ENCODE assay signal across 8 cellular contexts in genomic region chr10:89414146-89414878, GRCh38. TPM values are rescaled to one million over a fixed set of nuclear protein-coding genes. Genes with fewer than 3 reads are reported as not detected.
DNase-seq lines count a peak whose midpoint lies in the region; ATAC-seq, FAIRE-seq and TF ChIP-seq lines count a peak whose summit lies in the region.

A gene with protein sequence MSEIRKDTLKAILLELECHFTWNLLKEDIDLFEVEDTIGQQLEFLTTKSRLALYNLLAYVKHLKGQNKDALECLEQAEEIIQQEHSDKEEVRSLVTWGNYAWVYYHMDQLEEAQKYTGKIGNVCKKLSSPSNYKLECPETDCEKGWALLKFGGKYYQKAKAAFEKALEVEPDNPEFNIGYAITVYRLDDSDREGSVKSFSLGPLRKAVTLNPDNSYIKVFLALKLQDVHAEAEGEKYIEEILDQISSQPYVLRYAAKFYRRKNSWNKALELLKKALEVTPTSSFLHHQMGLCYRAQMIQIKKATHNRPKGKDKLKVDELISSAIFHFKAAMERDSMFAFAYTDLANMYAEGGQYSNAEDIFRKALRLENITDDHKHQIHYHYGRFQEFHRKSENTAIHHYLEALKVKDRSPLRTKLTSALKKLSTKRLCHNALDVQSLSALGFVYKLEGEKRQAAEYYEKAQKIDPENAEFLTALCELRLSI (plus strand): TSS chr10:89414568. CDS start chr10:89414799, 231 bp downstream.

- TF ChIP-seq POLR2A in H1 (IDR thresholded peaks at IDR 0.05; ENCODE audit: control extremely low read depth in 1 of 2, low read depth in 2 of 2, low read length in 2 of 2) = peak; percentile 46 to 66

- H3K36me3 ChIP-seq in H1 (ENCODE audit: control insufficient read depth in 2 of 4, insufficient read depth in 4 of 4, low read length in 3 of 4) = no peaks in the 10 kb centered on the region; a peak in 1 of 8 replicates

- H4K8ac ChIP-seq in H1 (ENCODE audit: extremely low read depth, insufficient read depth, low read length) = peak within 1 kb of the TSS; percentile 78

- peak within 1 kb of the TSS; percentile 82 to 85 for H3K4me2 ChIP-seq in H1 (ENCODE audit: insufficient read depth in 1 of 2, low read depth in 2 of 2, low read length in 2 of 2)

- H3K23me2 ChIP-seq in H1 (ENCODE audit: low read depth, low read length) = peaks cover 6% of the 10 kb centered on the region; the same call in 1 of the 2 replicates

- H3K27me3 ChIP-seq in H1 (replicated peaks in 1 of 4; ENCODE audit: control insufficient read depth in 3 of 4, extremely low read depth in 1 of 4, insufficient read depth in 3 of 4, low read length in 3 of 4) = peaks cover 0 to 20% (median 15%) of the 10 kb centered on the region in 4 experiments; a peak in 6 of 7 replicates

- 0 out of 2 replicates have a peak within 1 kb of the TSS, but pooled peaks have one; percentile 67 for H2BK15ac ChIP-seq in H1 (ENCODE audit: low read length)

- peak; percentile 85 for DNase-seq in Ammon's horn (ENCODE audit: low spot score)
- peak; percentile 65 for DNase-seq in NCI-H82 (lab: John Stamatoyannopoulos, UW)
- peak; percentile 32 to 38 for DNase-seq in activated CD8-positive, alpha-beta memory T cell treated with anti-CD3 and anti-CD28 coated beads for 4 hours (ENCODE audit: low read depth in 2 of 2)
- no peak for DNase-seq in H1 (ENCODE audit: low read depth in 1 of 2, low spot score in 2 of 2)
- peak; percentile 79 for DNase-seq in medulla oblongata (ENCODE audit: extremely low spot score)
- DNase-seq in stimulated activated CD4-positive, alpha-beta T cell treated with anti-CD3 and anti-CD28 coated beads, TNF-alpha, amount 100 ng/mL, for 48 hours (ENCODE audit: low read depth in 3 of 3) = peak in 2 of 3 donors; percentile 40 to 41

- H2BK120ac ChIP-seq in H1 (replicated peaks; ENCODE audit: low read depth, low read length) = no peak within 1 kb of the TSS

- TF ChIP-seq EP300 in H1 (IDR thresholded peaks at IDR 0.05; ENCODE audit: borderline replicate concordance in 1 of 2, low read depth in 2 of 2, low read length in 2 of 2) = no peak

- peak within 1 kb of the TSS; percentile 71 for H3K18ac ChIP-seq in H1 (ENCODE audit: extremely low read depth, low read length)

- H2AK5ac ChIP-seq in H1 (ENCODE audit: low read depth, low read length) = no peak within 1 kb of the TSS

- H2BK12ac ChIP-seq in H1 (ENCODE audit: low read depth, low read length) = peak within 1 kb of the TSS; percentile 75

- H4K5ac ChIP-seq in H1 (ENCODE audit: insufficient read length, low read depth, low read length) = no peak within 1 kb of the TSS

- no peak within 1 kb of the TSS for H3K27ac ChIP-seq in H1 (ENCODE audit: low read depth, low read length)

- H3K9me3 ChIP-seq in H1 (ENCODE audit: insufficient read depth in 2 of 2, low read depth in 1 of 2, low read length in 1 of 2) = no peaks in the 10 kb centered on the region

- H3K14ac ChIP-seq in H1 (ENCODE audit: insufficient read length) = no peak within 1 kb of the TSS

- TF ChIP-seq CTCF in H1 (IDR thresholded peaks at IDR 0.05; ENCODE audit: control extremely low read depth in 1 of 3, insufficient read depth in 1 of 3, low read depth in 1 of 3, low read length in 3 of 3) = peak in 1 of 3 experiments; percentile 6; a peak in 1 of 4 replicates

- CTCF ChIA-PET in H1 (lab: Charles Lee; ENCODE audit: partially characterized antibody) = interaction anchor here (0.7 to 1.4 kb wide), 7 partner anchors 10 to 158 kb away, joined by 3 read pairs; no protein-coding TSS in a partner anchor

- 0 out of 4 replicates have a peak, but pooled peaks of 1 of the 2 experiments have one; percentile 0 for TF ChIP-seq RAD21 in H1 (IDR thresholded peaks at IDR 0.05 in 1 of 2, conservative IDR thresholded peaks at IDR 0.05 in 1 of 2; ENCODE audit: low read depth in 2 of 2, low read length in 2 of 2)

- H2BK20ac ChIP-seq in H1 (ENCODE audit: low read length) = no peak within 1 kb of the TSS

- H3K79me1 ChIP-seq in H1 (ENCODE audit: low read depth, low read length) = no peaks in the 10 kb centered on the region

- H3K4me1 ChIP-seq in H1 (replicated peaks in 1 of 4; ENCODE audit: control insufficient read depth in 3 of 4, insufficient read depth in 4 of 4, low read length in 3 of 4) = peaks cover 0 to 10% (median 3%) of the 10 kb centered on the region in 4 experiments; a peak in 6 of 7 replicates

- FAIRE-seq in H1 (lab: Jason Lieb, UNC) = no peak

- H3K79me2 ChIP-seq in H1 (ENCODE audit: control insufficient read depth in 1 of 2, insufficient read depth in 2 of 2, low read length in 2 of 2) = no peaks in the 10 kb centered on the region

- peak within 1 kb of the TSS; percentile 8; the same call in 1 of the 2 replicates for H2BK5ac ChIP-seq in H1 (ENCODE audit: low read depth, low read length)

- H3K4ac ChIP-seq in H1 (replicated peaks; ENCODE audit: insufficient read length, low read depth, low read length) = no peak within 1 kb of the TSS

- H4K20me1 ChIP-seq in H1 (replicated peaks in 1 of 2; ENCODE audit: control insufficient read depth in 1 of 2, insufficient read depth in 2 of 2, low read length in 2 of 2) = no peaks in the 10 kb centered on the region

- 2% methylated on average over 48 of the region's 48 CpGs; no CpG with 5 or more reads in 1 of the 2 experiments for WGBS in H1 (ENCODE audit: extremely low coverage in 1 of 2, insufficient coverage in 1 of 2, insufficient read length in 1 of 2, insufficient replicate concordance in 2 of 2, low coverage in 1 of 2, low lambda C conversion rate in 2 of 2, missing lambda C conversion rate in 1 of 2), 2 experiments

- peak within 1 kb of the TSS; percentile 14 for H3K56ac ChIP-seq in H1 (replicated peaks; ENCODE audit: insufficient read length, low read depth, low read length)

- peak within 1 kb of the TSS; percentile 91 for H2AFZ ChIP-seq in H1 (ENCODE audit: low read length)

- H3K4me3 ChIP-seq in H1 (ENCODE audit: extremely low read depth in 1 of 4, insufficient read depth in 2 of 4, low read depth in 3 of 4, low read length in 4 of 4) = peak within 1 kb of the TSS; percentile 78 to 82 (median 80)

- POLR2A ChIA-PET in H1 (lab: Charles Lee; ENCODE audit: partially characterized antibody) = interaction anchor here (0.8 to 1.8 kb wide), 3 partner anchors 8 to 113 kb away, joined by 3 to 7 read pairs (median 3); partner anchors contain the start of gene IFIT2

- peak; percentile 86 for ATAC-seq in GM19035 (IDR thresholded peaks at IDR 0.05; ENCODE audit: unreplicated experiment)
- ATAC-seq in HG03280 (IDR thresholded peaks at IDR 0.05; ENCODE audit: unreplicated experiment) = peak; percentile 69

- H4K91ac ChIP-seq in H1 (replicated peaks; ENCODE audit: insufficient read length, low read length) = no peak within 1 kb of the TSS

- peak within 1 kb of the TSS in 3 of 4 experiments; percentile 64 to 89 (median 72); a peak in 6 of 7 replicates for H3K9ac ChIP-seq in H1 (replicated peaks in 1 of 4; ENCODE audit: extremely low read depth in 1 of 4, low read depth in 3 of 4, low read length in 3 of 4)

- H3K23ac ChIP-seq in H1 (ENCODE audit: insufficient read length) = no peak within 1 kb of the TSS

TF ChIP-seq in H1, 55 proteins besides CTCF, POLR2A, EP300 and RAD21 (continues in another document):
- TF ChIP-seq KDM5A (IDR thresholded peaks at IDR 0.05; ENCODE audit: low read length) (no peak), SP1 (IDR thresholded peaks at IDR 0.05; ENCODE audit: low read depth, low read length) (no peak), JUN (IDR thresholded peaks at IDR 0.05; ENCODE audit: low read depth, low read length) (no peak), CBX5 (IDR thresholded peaks at IDR 0.05; ENCODE audit: low read depth, low read length) (no peak), JUND (IDR thresholded peaks at IDR 0.05; ENCODE audit: low read length) (no peak), KDM1A (IDR thresholded peaks at IDR 0.05; ENCODE audit: borderline replicate concordance, low read length) (no peak), CEBPB (IDR thresholded peaks at IDR 0.05; ENCODE audit: low read depth, low read length) (no peak), BACH1 (IDR thresholded peaks at IDR 0.05; ENCODE audit: low read length) (no peak), CREB1 (IDR thresholded peaks at IDR 0.05) (no peak), E2F6 (IDR thresholded peaks at IDR 0.05) (no peak; the same call in 1 of the 2 replicates), SIRT6 (IDR thresholded peaks at IDR 0.05; ENCODE audit: low read length) (no peak), SIX5 (IDR thresholded peaks at IDR 0.05; ENCODE audit: low read depth, low read length) (no peak), SRF (IDR thresholded peaks at IDR 0.05; ENCODE audit: low read depth, low read length) (no peak), TBP (IDR thresholded peaks at IDR 0.05; ENCODE audit: low read depth, low read length) (no peak; the same call in 1 of the 2 replicates), GABPA (IDR thresholded peaks at IDR 0.05; ENCODE audit: borderline replicate concordance, insufficient read depth, low read length) (no peak), SIN3A (conservative IDR thresholded peaks at IDR 0.05 in 1 of 2, IDR thresholded peaks at IDR 0.05 in 1 of 2; ENCODE audit: low read depth in 1 of 2, low read length in 2 of 2) (0 out of 4 replicates have a peak, but pooled peaks of 1 of the 2 experiments have one; percentile 19), HDAC6 (IDR thresholded peaks at IDR 0.05; ENCODE audit: low read depth, low read length) (no peak)
- TF ChIP-seq, protein P1, sequence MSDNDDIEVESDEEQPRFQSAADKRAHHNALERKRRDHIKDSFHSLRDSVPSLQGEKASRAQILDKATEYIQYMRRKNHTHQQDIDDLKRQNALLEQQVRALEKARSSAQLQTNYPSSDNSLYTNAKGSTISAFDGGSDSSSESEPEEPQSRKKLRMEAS (IDR thresholded peaks at IDR 0.05) = peak; percentile 30; the same call in 1 of the 2 replicates

RNA-seq across cellular contexts. Expression of the gene that starts here (rescaled TPM):
- total RNA-seq in H1 (2021; fragmentation: NEBNext Ultra II Directional; extraction: Animal tissue kit (Norgen Biotek cat#: 25700)) = 2.6 TPM in 2 replicates
- polyA plus RNA-seq in H1 (2011; rRNA removed) = 0.55 and 0.94 TPM in 2 replicates
- 1.1 TPM for polyA plus RNA-seq in H1 (2011; cell fraction: cytosol; rRNA removed)
- polyA plus RNA-seq in H1 (2011; cell fraction: nucleus; rRNA removed) = 0.46 TPM
- 1.1 to 1.9 TPM (median 1.2 TPM) in 4 replicates for polyA plus RNA-seq in H1 (2012, experiment 1 of 2)
- 0.20 TPM for polyA plus RNA-seq in H1 (2012, experiment 2 of 2)
- polyA plus RNA-seq in H1 (2013, experiment 1 of 2) = 1.7 TPM
- polyA plus RNA-seq in H1 (2013, experiment 2 of 2) = 1.6 TPM
- polyA minus RNA-seq in H1 (2011; rRNA and poly(A)+ RNA removed) = 1.2 and 2.5 TPM in 2 replicates
- polyA minus RNA-seq in H1 (2011; cell fraction: cytosol; rRNA and poly(A)+ RNA removed) = 1.2 TPM
- polyA minus RNA-seq in H1 (2011; cell fraction: nucleus; rRNA and poly(A)+ RNA removed) = 2.4 TPM

Comparison
In these comparisons a context has a peak if more than half of its experiments do, and no peak if none do; other contexts are left out.
1. DNase-seq: peak in Ammon's horn (single experiment), NCI-H82 (single experiment), activated CD8-positive, alpha-beta memory T cell treated with anti-CD3 and anti-CD28 coated beads for 4 hours (2 of 2), medulla oblongata (single experiment) and stimulated activated CD4-positive, alpha-beta T cell treated with anti-CD3 and anti-CD28 coated beads, TNF-alpha, amount 100 ng/mL, for 48 hours (2 of 3); none in H1 (0 of 2).